In the genomic region with DNA sequence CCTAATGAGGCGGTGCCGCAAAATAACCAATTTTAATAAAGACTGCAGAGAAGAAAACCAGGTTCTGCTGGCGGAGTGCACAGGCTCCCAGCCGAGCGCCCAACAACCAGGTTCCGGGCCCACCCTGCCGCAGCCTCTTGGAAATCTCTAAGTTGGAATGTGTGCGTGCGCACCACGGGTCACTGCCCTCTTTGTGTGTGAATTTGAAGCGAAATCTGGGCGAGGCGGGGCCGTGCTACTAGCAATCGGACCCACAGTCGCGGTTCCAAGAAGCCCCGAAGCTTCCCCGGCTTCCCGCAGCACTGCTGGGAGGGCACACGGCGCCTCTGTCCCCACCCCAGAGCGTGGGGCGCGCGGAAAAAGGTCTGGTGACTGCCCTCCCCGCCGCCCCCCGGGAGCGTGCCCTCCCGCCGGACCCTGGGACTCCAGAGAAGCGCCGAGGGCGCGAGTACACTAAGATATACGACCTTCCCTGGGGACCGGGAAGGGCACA, we compare ENCODE assay signal across 8 cellular contexts. TPM values are rescaled to one million over a fixed set of nuclear protein-coding genes. Genes with fewer than 3 reads are reported as not detected.
DNase-seq lines count a peak whose midpoint lies in the region; ATAC-seq, FAIRE-seq and TF ChIP-seq lines count a peak whose summit lies in the region.

No MANE protein-coding gene starts in this region.

- no peak for TF ChIP-seq CTCF in Calu3 (IDR thresholded peaks at IDR 0.05; ENCODE audit: unreplicated experiment)
- no peak for TF ChIP-seq CTCF in endothelial cell of umbilical vein (IDR thresholded peaks at IDR 0.05; ENCODE audit: extremely low read depth in 1 of 2, insufficient read depth in 1 of 2, low read depth in 1 of 2, low read length in 2 of 2)
- no peak for TF ChIP-seq CTCF in mucosa of descending colon (IDR thresholded peaks at IDR 0.05)

- peak overlapping the region; percentile 61 for H3K4me3 ChIP-seq in Jurkat, Clone E6-1 (ENCODE audit: low read length)
- H3K4me3 ChIP-seq in endothelial cell of umbilical vein (replicated peaks in 1 of 3; ENCODE audit: insufficient read depth in 1 of 3, low read depth in 1 of 3, low read length in 3 of 3) (peak overlapping the region; percentile 47 to 74 (median 70)), mucosa of descending colon (peak overlapping the region; percentile 83)

- peak; percentile 62 for FAIRE-seq in endothelial cell of umbilical vein (lab: Jason Lieb, UNC)

- intact Hi-C loops in Calu3 (cut with micrococcal nuclease; ENCODE audit: unreplicated experiment) (no loop called here), endothelial cell of umbilical vein (cut with micrococcal nuclease) (loop anchor here (1.0 to 2.0 kb wide), 3 partner anchors 15 to 101 kb away; no protein-coding TSS in a partner anchor), mucosa of descending colon (cut with DNase I, micrococcal nuclease) (no loop called here)
- intact Hi-C loops in activated CD4-positive, alpha-beta T cell treated with anti-CD3 and anti-CD28 coated beads, Interleukin-2, amount 10 ng/mL, durations not matched to agents 24 days and 14 days (cut with micrococcal nuclease) = loop anchor here (1.0 to 10.0 kb wide), 6 partner anchors 15 to 1759 kb away; partner anchors contain the start of gene BAMBI

- H3K4me2 ChIP-seq in endothelial cell of umbilical vein (ENCODE audit: insufficient read depth, low read length) = peak overlapping the region; percentile 45

- H4K20me1 ChIP-seq in endothelial cell of umbilical vein (replicated peaks; ENCODE audit: control insufficient read depth, extremely low read depth, insufficient read depth, low read length) = no peaks in the 10 kb centered on the region

- H3K4me3 Mint-ChIP-seq in Calu3 (ENCODE audit: low read depth, unreplicated experiment) = peak overlapping the region; percentile 96
- peak overlapping the region; percentile 94 for H3K4me3 Mint-ChIP-seq in activated CD4-positive, alpha-beta T cell treated with anti-CD3 and anti-CD28 coated beads, Interleukin-2, amount 10 ng/mL, durations not matched to agents 24 days and 14 days

- H2AFZ ChIP-seq in endothelial cell of umbilical vein (ENCODE audit: low read depth, low read length) = peak overlapping the region; percentile 59

- peak overlapping the region; percentile 69 for H3K9ac ChIP-seq in endothelial cell of umbilical vein (replicated peaks; ENCODE audit: extremely low read depth, insufficient read depth, low read length)

- no peaks in the 10 kb centered on the region for H3K9me1 ChIP-seq in endothelial cell of umbilical vein (replicated peaks; ENCODE audit: control insufficient read depth, extremely low read depth, insufficient read depth, low read length)

- CTCF ChIA-PET in Calu3 (lab: Charles Lee) (interaction anchor here (0.8 to 2.7 kb wide), 4 partner anchors 10 to 158 kb away, joined by 3 to 9 read pairs (median 4); no protein-coding TSS in a partner anchor), endothelial cell of umbilical vein (lab: Charles Lee) (interaction anchor here (0.6 to 3.3 kb wide), 6 partner anchors 17 to 207 kb away, joined by 3 to 15 read pairs (median 4); no protein-coding TSS in a partner anchor)

- TSS peak; percentile 57 for BruUV-seq in Calu3 (replicated peaks; lab: Mats Ljungman, UMichigan)
- BruUV-seq in endothelial cell of umbilical vein (replicated peaks; lab: Mats Ljungman, UMichigan) = TSS peak; percentile 60

- peaks cover 34% of the 10 kb centered on the region for H3K4me1 Mint-ChIP-seq in Calu3 (ENCODE audit: low read depth, unreplicated experiment)
- H3K4me1 Mint-ChIP-seq in activated CD4-positive, alpha-beta T cell treated with anti-CD3 and anti-CD28 coated beads, Interleukin-2, amount 10 ng/mL, durations not matched to agents 24 days and 14 days = peaks cover 55% of the 10 kb centered on the region

- H3K27me3 ChIP-seq in endothelial cell of umbilical vein (ENCODE audit: control insufficient read depth in 2 of 2, insufficient read depth in 2 of 2, low read length in 2 of 2) = no peaks in the 10 kb centered on the region

- H3K4me1 ChIP-seq in endothelial cell of umbilical vein (ENCODE audit: control insufficient read depth, extremely low read depth, insufficient read depth, low read length) (peaks cover 21% of the 10 kb centered on the region), mucosa of descending colon (ENCODE audit: low read depth) (peaks cover 18% of the 10 kb centered on the region)

- H3K9me3 Mint-ChIP-seq in Calu3 (ENCODE audit: low read depth, unreplicated experiment) = no peaks in the 10 kb centered on the region
- H3K9me3 Mint-ChIP-seq in activated CD4-positive, alpha-beta T cell treated with anti-CD3 and anti-CD28 coated beads, Interleukin-2, amount 10 ng/mL, durations not matched to agents 24 days and 14 days = no peaks in the 10 kb centered on the region

- H3K27ac Mint-ChIP-seq in Calu3 (ENCODE audit: unreplicated experiment) = peak overlapping the region; percentile 95
- peak overlapping the region; percentile 82 for H3K27ac Mint-ChIP-seq in activated CD4-positive, alpha-beta T cell treated with anti-CD3 and anti-CD28 coated beads, Interleukin-2, amount 10 ng/mL, durations not matched to agents 24 days and 14 days

- DNase-seq in Calu3 = peak; percentile 68
- DNase-seq in Jurkat, Clone E6-1 (ENCODE audit: low read depth, low spot score) = no peak
- peak; percentile 85 for DNase-seq in activated CD4-positive, alpha-beta T cell treated with anti-CD3 and anti-CD28 coated beads, Interleukin-2, amount 10 ng/mL, durations not matched to agents 24 days and 14 days
- DNase-seq in endothelial cell of umbilical vein (ENCODE audit: low read depth, low spot score) = peak; percentile 73
- DNase-seq in mucosa of descending colon = peak; percentile 85 to 89 (median 88)
- DNase-seq in cortex of kidney (lab: John Stamatoyannopoulos, UW) = no peak

- no peak for TF ChIP-seq POLR2A in endothelial cell of umbilical vein (IDR thresholded peaks at IDR 0.05; ENCODE audit: low read depth, low read length)

- ATAC-seq in GM21360 (IDR thresholded peaks at IDR 0.05; ENCODE audit: unreplicated experiment) (peak; percentile 19), mucosa of descending colon (peak; percentile 50)

- H3K9me3 ChIP-seq in endothelial cell of umbilical vein (replicated peaks; ENCODE audit: control insufficient read depth, insufficient read depth, low read length) (no peaks in the 10 kb centered on the region), mucosa of descending colon (no peaks in the 10 kb centered on the region)

- no peaks in the 10 kb centered on the region for H3K27me3 Mint-ChIP-seq in Calu3 (ENCODE audit: unreplicated experiment)
- no peaks in the 10 kb centered on the region for H3K27me3 Mint-ChIP-seq in activated CD4-positive, alpha-beta T cell treated with anti-CD3 and anti-CD28 coated beads, Interleukin-2, amount 10 ng/mL, durations not matched to agents 24 days and 14 days

- H3K27ac ChIP-seq in endothelial cell of umbilical vein (ENCODE audit: insufficient read depth, low read depth, low read length) (peak overlapping the region; percentile 84), temporal lobe (ENCODE audit: low read depth, low read length) (peak overlapping the region; percentile 48)

- dilution Hi-C loops in endothelial cell of umbilical vein (cut with MboI; ENCODE audit: extremely low pct_ligation_motif_present, low sequenced_read_pairs) = no loop called here

- POLR2A ChIA-PET in endothelial cell of umbilical vein (lab: Charles Lee) = interaction anchor here (0.6 to 1.4 kb wide), 13 partner anchors 9 to 655 kb away, joined by 3 to 8 read pairs (median 4); partner anchors contain the start of gene MTPAP

- H3K36me3 Mint-ChIP-seq in Calu3 (ENCODE audit: insufficient read depth, unreplicated experiment) = peaks cover 53% of the 10 kb centered on the region
- peaks cover 17% of the 10 kb centered on the region for H3K36me3 Mint-ChIP-seq in activated CD4-positive, alpha-beta T cell treated with anti-CD3 and anti-CD28 coated beads, Interleukin-2, amount 10 ng/mL, durations not matched to agents 24 days and 14 days (ENCODE audit: low read depth)

- H3K79me2 ChIP-seq in endothelial cell of umbilical vein (ENCODE audit: control insufficient read depth, insufficient read depth, low read length) = peaks cover 4% of the 10 kb centered on the region

- H3K36me3 ChIP-seq in endothelial cell of umbilical vein (ENCODE audit: control insufficient read depth in 2 of 2, extremely low read depth in 1 of 2, insufficient read depth in 2 of 2, low read length in 2 of 2) (no peaks in the 10 kb centered on the region), mucosa of descending colon (ENCODE audit: low read depth) (no peaks in the 10 kb centered on the region)

TF ChIP-seq in endothelial cell of umbilical vein, 7 proteins besides CTCF, POLR2A, EP300 and RAD21:
- TF ChIP-seq, protein P1, sequence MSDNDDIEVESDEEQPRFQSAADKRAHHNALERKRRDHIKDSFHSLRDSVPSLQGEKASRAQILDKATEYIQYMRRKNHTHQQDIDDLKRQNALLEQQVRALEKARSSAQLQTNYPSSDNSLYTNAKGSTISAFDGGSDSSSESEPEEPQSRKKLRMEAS (IDR thresholded peaks at IDR 0.05; ENCODE audit: insufficient read depth, insufficient read length) = no peak
- peak; percentile 13 for TF ChIP-seq POLR2AphosphoS5 (IDR thresholded peaks at IDR 0.05; ENCODE audit: insufficient read depth, low read depth, low read length)
- TF ChIP-seq FOS (IDR thresholded peaks at IDR 0.05; ENCODE audit: borderline replicate concordance, insufficient read depth, low read length) = no peak
- no peak for TF ChIP-seq JUN (IDR thresholded peaks at IDR 0.05; ENCODE audit: borderline replicate concordance, insufficient read depth, insufficient read length, low read depth)
TF ChIP-seq in endothelial cell of umbilical vein: peak in this region for 1.

RNA-seq across cellular contexts. Expression of gene MAP3K8, which starts 0.7 kb away (rescaled TPM):
- total RNA-seq in Calu3 (2022) (13.2 and 20.6 TPM in 2 replicates), endothelial cell of umbilical vein (8.1 and 10.6 TPM in 2 replicates), mucosa of descending colon (10 to 100 TPM; 12.3 to 20.3 (median 18.1) TPM), temporal lobe (4.2 TPM)
- 1.1 TPM for polyA plus RNA-seq in Jurkat, Clone E6-1 (2012; ENCODE audit: insufficient read depth, insufficient read length)
- 20.9 and 22.0 TPM in 2 replicates for total RNA-seq in activated CD4-positive, alpha-beta T cell treated with anti-CD3 and anti-CD28 coated beads, Interleukin-2, amount 10 ng/mL, durations not matched to agents 24 days and 14 days
- polyA plus RNA-seq in endothelial cell of umbilical vein = 4.2 and 5.2 TPM in 2 replicates
- polyA plus RNA-seq in endothelial cell of umbilical vein (2011; cell fraction: cytosol; rRNA removed) = 4.4 and 5.3 TPM in 2 replicates
- polyA plus RNA-seq in endothelial cell of umbilical vein (2011; cell fraction: nucleus; rRNA removed) = 16.4 and 18.8 TPM in 2 replicates
- polyA plus RNA-seq in endothelial cell of umbilical vein (2012) = 5.4 and 6.8 TPM in 2 replicates
- polyA minus RNA-seq in endothelial cell of umbilical vein = 2.9 and 6.6 TPM in 2 replicates
- polyA minus RNA-seq in endothelial cell of umbilical vein (2011; cell fraction: cytosol; rRNA and poly(A)+ RNA removed) = 7.8 TPM
- 13.4 and 15.1 TPM in 2 replicates for polyA minus RNA-seq in endothelial cell of umbilical vein (2011; cell fraction: nucleus; rRNA and poly(A)+ RNA removed)

Comparison
In these comparisons a context has a peak if more than half of its experiments do, and no peak if none do; other contexts are left out.
1. DNase-seq: peak in Calu3 (single experiment), activated CD4-positive, alpha-beta T cell treated with anti-CD3 and anti-CD28 coated beads, Interleukin-2, amount 10 ng/mL, durations not matched to agents 24 days and 14 days (single experiment), endothelial cell of umbilical vein (single experiment) and mucosa of descending colon (3 of 3); none in Jurkat, Clone E6-1 (single experiment) and cortex of kidney (single experiment).
2. intact Hi-C loops: an anchor here in activated CD4-positive, alpha-beta T cell treated with anti-CD3 and anti-CD28 coated beads, Interleukin-2, amount 10 ng/mL, durations not matched to agents 24 days and 14 days (1.0 to 10.0 kb wide) and endothelial cell of umbilical vein (1.0 to 2.0 kb wide); none called in Calu3 and mucosa of descending colon.
3. Peak in every context shown above with its lines, with median percentiles within 50 percentile points of each other: H3K4me3 ChIP-seq.